14 cellular contexts compared by ENCODE assay signal in genomic region chr11:112637046-112637445, GRCh38.
"Had no signal": no experiment of that assay in that cellular context is flagged by ENCODE, and none has a peak within 500 bp of the region (broad histone marks: within the 10 kb centered on the region; RNA-seq: fewer than 3 reads in every experiment).

No MANE protein-coding gene starts in this region.

- DNase-seq: activated CD4-positive, alpha-beta T cell treated with anti-CD3 and anti-CD28 coated beads for 4 hours; activated CD8-positive, alpha-beta memory T cell treated with anti-CD3 and anti-CD28 coated beads for 24 hours; activated naive CD4-positive, alpha-beta T cell treated with Interleukin-2 at 50 U/mL for 16 hours; activated naive CD8-positive, alpha-beta T cell treated with anti-CD3 and anti-CD28 coated beads, Interleukin-2, amount 50 U/mL, for 24 hours; central memory CD4-positive, alpha-beta T cell; cortex of kidney; erythroblast; glutamatergic neuron; mesenchymal stem cell; right cardiac atrium; upper lobe of right lung had no signal

- H3K27ac ChIP-seq: upper lobe of right lung had no signal

- FAIRE-seq: islet of Langerhans had no signal

- H3K9me3 ChIP-seq: upper lobe of right lung had no signal

- H3K4me1 ChIP-seq: upper lobe of right lung had no signal

- H3K36me3 ChIP-seq: upper lobe of right lung had no signal

- H3K4me3 ChIP-seq: upper lobe of right lung had no signal

- ATAC-seq: activated naive CD8-positive, alpha-beta T cell treated with anti-CD3 and anti-CD28 coated beads, Interleukin-2, amount 50 U/mL, for 24 hours; left lobe of liver; right cardiac atrium; stimulated activated memory B cell treated with anti-CD40 and anti-IgM and Interleukin-4, amounts not matched to agents 10 μg/mL and 1 μg/mL and 100 μg/mL, for 72 hours; upper lobe of right lung had no signal
